In genomic region chr1:1758692-1759455, GRCh38 we compare ENCODE assay signal across 11 cellular contexts. TPM values are rescaled to one million over a fixed set of nuclear protein-coding genes. Genes with fewer than 3 reads are reported as not detected.
DNase-seq lines count a peak whose midpoint lies in the region; ATAC-seq and TF ChIP-seq lines count a peak whose summit lies in the region.
"Had no signal": no experiment of that assay in that cellular context is flagged by ENCODE, and none has a peak within 500 bp of the region (broad histone marks: within the 10 kb centered on the region; RNA-seq: fewer than 3 reads in every experiment).

No MANE protein-coding gene starts in this region.

- H3K4me3 Mint-ChIP-seq in Calu3 (ENCODE audit: low read depth, unreplicated experiment), result peak overlapping the region; percentile 62

- ATAC-seq in GM18505 (IDR thresholded peaks at IDR 0.05; ENCODE audit: unreplicated experiment), result no peak

- H3K27ac Mint-ChIP-seq in Calu3 (ENCODE audit: unreplicated experiment), result peak overlapping the region; percentile 83

- H3K36me3 ChIP-seq in Peyer's patch (peaks cover 0 to 90% (median 0%) of the 10 kb centered on the region in 3 donors), neutrophil (peaks cover 100% of the 10 kb centered on the region)

- peaks cover 45% of the 10 kb centered on the region for H3K36me3 Mint-ChIP-seq in Calu3 (ENCODE audit: insufficient read depth, unreplicated experiment)

- BruUV-seq in Calu3 (replicated peaks; lab: Mats Ljungman, UMichigan), result no TSS peak

- H3K4me3 ChIP-seq in Peyer's patch (peak overlapping the region in 2 of 4 donors; percentile 21 to 31), neutrophil (ENCODE audit: low read depth in 1 of 2, low read length in 1 of 2) (peak overlapping the region in 1 of 2 experiments; percentile 30)
- H3K4me3 ChIP-seq: coronary artery had no signal

- peak overlapping the region in 3 of 4 donors; percentile 61 to 91 (median 84) for H3K27ac ChIP-seq in Peyer's patch
- peak overlapping the region; percentile 82 for H3K27ac ChIP-seq in neutrophil

- peaks cover 0 to 26% (median 6%) of the 10 kb centered on the region in 4 donors for H3K4me1 ChIP-seq in Peyer's patch
- peaks cover 46 to 51% of the 10 kb centered on the region in 2 experiments for H3K4me1 ChIP-seq in neutrophil (ENCODE audit: control insufficient read depth in 1 of 2, insufficient read depth in 1 of 2, low read depth in 1 of 2, low read length in 1 of 2)

- H3K27me3 Mint-ChIP-seq in Calu3 (ENCODE audit: unreplicated experiment), result no peaks in the 10 kb centered on the region

- TF ChIP-seq CTCF in Calu3 (IDR thresholded peaks at IDR 0.05; ENCODE audit: unreplicated experiment) (no peak), Peyer's patch (IDR thresholded peaks at IDR 0.05) (no peak), neutrophil (IDR thresholded peaks at IDR 0.05) (no peak)

- intact Hi-C loops in Calu3 (cut with micrococcal nuclease; ENCODE audit: unreplicated experiment), result no loop called here

- peaks cover 27% of the 10 kb centered on the region for H3K4me1 Mint-ChIP-seq in Calu3 (ENCODE audit: low read depth, unreplicated experiment)

- H3K9me3 ChIP-seq in Peyer's patch (no peaks in the 10 kb centered on the region), neutrophil (peaks cover 3% of the 10 kb centered on the region)

- H3K9me3 Mint-ChIP-seq in Calu3 (ENCODE audit: low read depth, unreplicated experiment), result no peaks in the 10 kb centered on the region

- DNase-seq in Calu3 (peak; percentile 95), Peyer's patch (peak in 2 of 3 donors; percentile 94 to 96), glomerular visceral epithelial cell (ENCODE audit: extremely low spot score) (peak; percentile 81), SK-N-DZ (ENCODE audit: low spot score) (no peak), SIG-M5 (lab: John Stamatoyannopoulos, UW) (no peak)
- DNase-seq in stimulated activated naive CD4-positive, alpha-beta T cell treated with Interleukin-2 at 50 U/mL for 16 hours (lab: John Stamatoyannopoulos, UW), result no peak
- DNase-seq: DMS 273 treated with DMSO at 0.1 percent for 48 hours, midbrain had no signal

- CTCF ChIA-PET in Calu3 (lab: Charles Lee), result interaction anchor here (1.6 kb wide), 1 partner anchor 147 kb away, joined by 4 read pairs; no protein-coding TSS in a partner anchor

- TF ChIP-seq POLR2A in Peyer's patch (IDR thresholded peaks at IDR 0.05), result peak; percentile 60 to 78
- TF ChIP-seq POLR2A in GM18505 (IDR thresholded peaks at IDR 0.05; ENCODE audit: borderline replicate concordance, extremely low read depth, insufficient read depth, insufficient read length), result no peak

- H3K27me3 ChIP-seq in Peyer's patch, result no peaks in the 10 kb centered on the region
- H3K27me3 ChIP-seq in neutrophil, result no peaks in the 10 kb centered on the region

RNA-seq across cellular contexts. Expression of gene NADK, which starts 19.4 kb away (rescaled TPM):
- total RNA-seq in Calu3 (2022), result 92.2 and 103 TPM in 2 replicates
- 100 to 1,000 TPM; 115 to 210 (median 162) TPM for total RNA-seq in Peyer's patch
- polyA plus RNA-seq in SK-N-DZ (2014; cell fraction: cytosol; rRNA removed), result 58.1 and 62.6 TPM in 2 replicates
- 154 and 166 TPM in 2 replicates for polyA plus RNA-seq in SK-N-DZ (2014; cell fraction: nucleus; rRNA removed)

RNA-seq across cellular contexts. Expression of gene CDK11A, which starts 34.7 kb away (rescaled TPM):
- 36.2 and 41.7 TPM in 2 replicates for total RNA-seq in Calu3 (2022)
- total RNA-seq in Peyer's patch, result 100 to 1,000 TPM; 129 to 269 (median 199) TPM
- 6.4 and 7.5 TPM in 2 replicates for polyA plus RNA-seq in SK-N-DZ (2014; cell fraction: cytosol; rRNA removed)
- polyA plus RNA-seq in SK-N-DZ (2014; cell fraction: nucleus; rRNA removed), result 86.9 and 154 TPM in 2 replicates

Comparison
In these comparisons a context has a peak if more than half of its experiments do, and no peak if none do; other contexts are left out.
1. DNase-seq: peak in Calu3 (single experiment), Peyer's patch (2 of 3) and glomerular visceral epithelial cell (single experiment); none in stimulated activated naive CD4-positive, alpha-beta T cell treated with Interleukin-2 at 50 U/mL for 16 hours (single experiment), SK-N-DZ (single experiment) and SIG-M5 (single experiment).